8 cellular contexts compared by ENCODE assay signal in genomic region chr5:32537437-32538029, GRCh38. TPM values are rescaled to one million over a fixed set of nuclear protein-coding genes. Genes with fewer than 3 reads are reported as not detected.
DNase-seq lines count a peak whose midpoint lies in the region; ATAC-seq and TF ChIP-seq lines count a peak whose summit lies in the region.
"Not testable (repeated sequence)": the region's sequence is repeated elsewhere in the genome, so short reads cannot be mapped to it uniquely, and the experiment has no call there.

No MANE protein-coding gene starts in this region.

- H3K36me3 Mint-ChIP-seq in activated naive CD8-positive, alpha-beta T cell: not testable (repeated sequence)

- H3K4me1 ChIP-seq in KMS-11 (ENCODE audit: low read depth, poor library complexity, severe bottlenecking) (peaks cover 100% of the 10 kb centered on the region), RWPE2 (ENCODE audit: insufficient read depth, poor library complexity, severe bottlenecking) (peaks cover 14% of the 10 kb centered on the region), thoracic aorta (ENCODE audit: control insufficient read depth in 1 of 2, low read depth in 2 of 2) (peaks cover 13 to 48% of the 10 kb centered on the region in 2 donors)

- not testable (repeated sequence) for H3K9me3 Mint-ChIP-seq in activated naive CD8-positive, alpha-beta T cell (ENCODE audit: low read depth)

- peak; percentile 89 for DNase-seq in ELR (ENCODE audit: low read depth)
- not testable (repeated sequence) for DNase-seq in RWPE2 (ENCODE audit: low spot score); thoracic aorta (ENCODE audit: low spot score)
- DNase-seq in glomerular visceral epithelial cell (ENCODE audit: extremely low spot score): peak; percentile 31

- not testable (repeated sequence) for H3K9me3 ChIP-seq in RWPE2 (ENCODE audit: severe bottlenecking); thoracic aorta

- peak overlapping the region; percentile 61 for H3K27ac Mint-ChIP-seq in activated naive CD8-positive, alpha-beta T cell

- peak overlapping the region; percentile 19; the same call in 1 of the 2 replicates for H3K9ac ChIP-seq in KMS-11

- peak; percentile 15 for ATAC-seq in GM19463 (IDR thresholded peaks at IDR 0.05; ENCODE audit: unreplicated experiment)
- peak; percentile 33 for ATAC-seq in HG02885 (IDR thresholded peaks at IDR 0.05; ENCODE audit: poor library complexity, unreplicated experiment)
- peak; percentile 95 for ATAC-seq in RWPE2 (ENCODE audit: low read depth)
- ATAC-seq in thoracic aorta (ENCODE audit: insufficient number of reproducible peaks, low FRiP score, low read depth): not testable (repeated sequence)

- H3K79me2 ChIP-seq in KMS-11 (ENCODE audit: insufficient read depth, low read depth): peaks cover 67% of the 10 kb centered on the region

- not testable (repeated sequence) for H4K20me1 ChIP-seq in KMS-11 (ENCODE audit: insufficient read depth)

- not testable (repeated sequence) for H3K27me3 ChIP-seq in KMS-11 (ENCODE audit: insufficient read depth, low read depth); RWPE2 (ENCODE audit: insufficient read depth, poor library complexity, severe bottlenecking); thoracic aorta (replicated peaks; ENCODE audit: insufficient read depth)

- not testable (repeated sequence) for H3K4me3 ChIP-seq in KMS-11 (IDR thresholded peaks at IDR 0.05; ENCODE audit: insufficient read depth, low read depth, low read length); RWPE2 (ENCODE audit: severe bottlenecking); thoracic aorta

- TF ChIP-seq CTCF in KMS-11 (conservative IDR thresholded peaks at IDR 0.05; ENCODE audit: low read depth, low read length); RWPE2 (IDR thresholded peaks at IDR 0.05; ENCODE audit: poor library complexity, severe bottlenecking); thoracic aorta (IDR thresholded peaks at IDR 0.05): not testable (repeated sequence)

- not testable (repeated sequence) for H2AFZ ChIP-seq in KMS-11 (ENCODE audit: low read depth)

- not testable (repeated sequence) for H3K27me3 Mint-ChIP-seq in activated naive CD8-positive, alpha-beta T cell

- peak overlapping the region; percentile 88 for H3K27ac ChIP-seq in KMS-11
- H3K27ac ChIP-seq in RWPE2 (ENCODE audit: poor library complexity, severe bottlenecking): not testable (repeated sequence)
- peak overlapping the region; percentile 28 to 51 for H3K27ac ChIP-seq in thoracic aorta

- H3K4me3 Mint-ChIP-seq in activated naive CD8-positive, alpha-beta T cell: not testable (repeated sequence)

- peak overlapping the region; percentile 96 for H3K4me2 ChIP-seq in KMS-11

- H3K36me3 ChIP-seq in KMS-11 (ENCODE audit: insufficient read depth); RWPE2 (ENCODE audit: low read depth); thoracic aorta: not testable (repeated sequence)

- peaks cover 21% of the 10 kb centered on the region for H3K4me1 Mint-ChIP-seq in activated naive CD8-positive, alpha-beta T cell (ENCODE audit: low read depth)

RNA-seq across cellular contexts. Expression of gene SUB1, which starts 47.8 kb away (rescaled TPM):
- 100 to 1,000 TPM in 1 of 2 donors, 10 to 100 TPM in 1; 91.1 to 130 TPM for total RNA-seq in thoracic aorta
